Comparison of ENCODE assay signal across 1 cellular context in the genomic region with DNA sequence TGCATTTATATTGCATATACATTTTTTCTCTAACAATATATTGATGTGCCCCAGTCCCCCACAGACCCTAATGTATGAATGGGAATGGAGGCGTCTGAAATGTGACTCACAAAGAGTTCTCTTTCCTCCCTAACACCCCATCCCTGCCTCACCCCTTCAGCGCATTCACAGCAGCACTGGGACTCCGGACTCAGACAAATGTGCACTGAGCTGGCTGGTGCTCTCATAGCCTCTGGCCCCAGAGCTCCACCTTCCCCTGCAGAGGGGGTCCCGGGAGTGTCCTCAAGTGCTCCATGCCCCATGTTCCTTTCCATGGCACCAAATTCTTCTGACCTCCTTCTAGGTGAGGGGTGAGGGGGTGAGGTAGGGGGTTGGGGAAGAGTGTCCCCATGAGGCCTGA.
TF ChIP-seq lines count a peak whose summit lies in the region.

No MANE protein-coding gene starts in this region.

TF ChIP-seq in HepG2, 621 proteins besides CTCF, POLR2A, EP300 and RAD21:
- TF ChIP-seq, protein P1, sequence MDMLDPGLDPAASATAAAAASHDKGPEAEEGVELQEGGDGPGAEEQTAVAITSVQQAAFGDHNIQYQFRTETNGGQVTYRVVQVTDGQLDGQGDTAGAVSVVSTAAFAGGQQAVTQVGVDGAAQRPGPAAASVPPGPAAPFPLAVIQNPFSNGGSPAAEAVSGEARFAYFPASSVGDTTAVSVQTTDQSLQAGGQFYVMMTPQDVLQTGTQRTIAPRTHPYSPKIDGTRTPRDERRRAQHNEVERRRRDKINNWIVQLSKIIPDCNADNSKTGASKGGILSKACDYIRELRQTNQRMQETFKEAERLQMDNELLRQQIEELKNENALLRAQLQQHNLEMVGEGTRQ (IDR thresholded peaks at IDR 0.05; ENCODE audit: low read depth, low read length), result no peak
- TF ChIP-seq, protein P1 (CRISPR knock-in tag; IDR thresholded peaks at IDR 0.05; ENCODE audit: borderline replicate concordance), result no peak
- TF ChIP-seq ZNF253 (CRISPR knock-in tag; IDR thresholded peaks at IDR 0.05; ENCODE audit: borderline replicate concordance) (no peak), ADNP (CRISPR knock-in tag; IDR thresholded peaks at IDR 0.05) (no peak), ZBTB7B (CRISPR knock-in tag; IDR thresholded peaks at IDR 0.05) (0 out of 2 replicates have a peak, but pooled peaks have one; percentile 34), MXD4 (CRISPR knock-in tag; IDR thresholded peaks at IDR 0.05) (0 out of 2 replicates have a peak, but pooled peaks have one; percentile 20), ZNF619 (CRISPR knock-in tag; IDR thresholded peaks at IDR 0.05) (no peak), MLLT10 (CRISPR knock-in tag; IDR thresholded peaks at IDR 0.05) (no peak), FOSL1 (CRISPR knock-in tag; IDR thresholded peaks at IDR 0.05; ENCODE audit: borderline replicate concordance) (no peak), FOSL2 (CRISPR knock-in tag; IDR thresholded peaks at IDR 0.05) (0 out of 2 replicates have a peak, but pooled peaks have one; percentile 7)
- TF ChIP-seq, protein P2, sequence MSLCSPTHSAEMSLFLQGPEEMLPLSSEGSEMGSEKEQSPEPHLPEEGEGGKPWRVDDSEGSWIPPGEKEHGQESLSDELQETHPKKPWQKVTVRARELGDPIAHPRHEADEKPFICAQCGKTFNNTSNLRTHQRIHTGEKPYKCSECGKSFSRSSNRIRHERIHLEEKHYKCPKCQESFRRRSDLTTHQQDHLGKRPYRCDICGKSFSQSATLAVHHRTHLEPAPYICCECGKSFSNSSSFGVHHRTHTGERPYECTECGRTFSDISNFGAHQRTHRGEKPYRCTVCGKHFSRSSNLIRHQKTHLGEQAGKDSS (CRISPR knock-in tag; IDR thresholded peaks at IDR 0.05; ENCODE audit: borderline replicate concordance, low read depth), result 0 out of 2 replicates have a peak, but pooled peaks have one; percentile 55
- TF ChIP-seq, protein P3, sequence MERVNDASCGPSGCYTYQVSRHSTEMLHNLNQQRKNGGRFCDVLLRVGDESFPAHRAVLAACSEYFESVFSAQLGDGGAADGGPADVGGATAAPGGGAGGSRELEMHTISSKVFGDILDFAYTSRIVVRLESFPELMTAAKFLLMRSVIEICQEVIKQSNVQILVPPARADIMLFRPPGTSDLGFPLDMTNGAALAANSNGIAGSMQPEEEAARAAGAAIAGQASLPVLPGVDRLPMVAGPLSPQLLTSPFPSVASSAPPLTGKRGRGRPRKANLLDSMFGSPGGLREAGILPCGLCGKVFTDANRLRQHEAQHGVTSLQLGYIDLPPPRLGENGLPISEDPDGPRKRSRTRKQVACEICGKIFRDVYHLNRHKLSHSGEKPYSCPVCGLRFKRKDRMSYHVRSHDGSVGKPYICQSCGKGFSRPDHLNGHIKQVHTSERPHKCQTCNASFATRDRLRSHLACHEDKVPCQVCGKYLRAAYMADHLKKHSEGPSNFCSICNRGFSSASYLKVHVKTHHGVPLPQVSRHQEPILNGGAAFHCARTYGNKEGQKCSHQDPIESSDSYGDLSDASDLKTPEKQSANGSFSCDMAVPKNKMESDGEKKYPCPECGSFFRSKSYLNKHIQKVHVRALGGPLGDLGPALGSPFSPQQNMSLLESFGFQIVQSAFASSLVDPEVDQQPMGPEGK (CRISPR knock-in tag; IDR thresholded peaks at IDR 0.05), result 0 out of 2 replicates have a peak, but pooled peaks have one; percentile 12
TF ChIP-seq in HepG2: peak in this region for 5.
